In the genomic region with DNA sequence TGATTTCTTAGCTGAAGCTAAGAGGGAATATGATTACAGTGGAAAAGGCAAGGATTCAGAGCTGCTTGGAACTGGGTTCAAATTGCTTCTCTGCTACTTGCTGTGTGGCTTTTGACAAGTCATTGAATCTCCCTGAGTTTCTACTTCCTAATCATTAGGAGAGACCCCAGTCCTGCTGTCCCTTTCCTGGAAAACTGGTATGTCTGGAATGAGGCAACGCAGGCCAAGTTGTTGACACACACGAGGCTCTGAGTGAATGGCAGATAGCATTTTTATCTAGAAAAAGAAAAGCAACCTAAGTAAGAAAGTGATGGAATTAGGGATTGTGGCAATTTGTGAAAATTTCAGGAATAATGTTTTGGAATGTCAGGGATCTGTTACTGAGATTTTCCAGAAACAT, we compare ENCODE assay signal across 18 cellular contexts.
A peak's percentile ranks its signal among the peaks of the same experiment; 100 is the strongest.
DNase-seq lines count a peak whose midpoint lies in the region; ATAC-seq, FAIRE-seq and TF ChIP-seq lines count a peak whose summit lies in the region.
"Had no signal": no experiment of that assay in that cellular context is flagged by ENCODE, and none has a peak within 500 bp of the region (broad histone marks: within the 10 kb centered on the region; RNA-seq: fewer than 3 reads in every experiment).

No MANE protein-coding gene starts in this region.

- H4K20me1 ChIP-seq in OCI-LY3 (ENCODE audit: insufficient read depth, low read length), result no peaks in the 10 kb centered on the region; the same call in 1 of the 2 replicates
- H4K20me1 ChIP-seq: BLaER1 treated with 17β-estradiol and CSF1 and Interleukin-3, amounts not matched to agents 10 nM and 100 nM had no signal

- H2AFZ ChIP-seq in OCI-LY3 (ENCODE audit: low read depth, low read length), result no peak overlapping the region
- peak overlapping the region; percentile 27 for H2AFZ ChIP-seq in parathyroid adenoma

- H3K27me3 ChIP-seq in GM06990 (replicated peaks; ENCODE audit: control insufficient read depth, insufficient read depth, low read length) (no peaks in the 10 kb centered on the region), OCI-LY3 (ENCODE audit: low read depth, low read length) (peaks cover 52% of the 10 kb centered on the region), parathyroid adenoma (ENCODE audit: control insufficient read depth, insufficient read depth, low read length) (no peaks in the 10 kb centered on the region)

- FAIRE-seq in D721Med (lab: Jason Lieb, UNC), result no peak
- FAIRE-seq: G401.6 had no signal

- no peaks in the 10 kb centered on the region for H3K79me2 ChIP-seq in OCI-LY3 (ENCODE audit: low read length)
- no peaks in the 10 kb centered on the region for H3K79me2 ChIP-seq in parathyroid adenoma

- H3K36me3 ChIP-seq in GM06990 (ENCODE audit: control insufficient read depth, insufficient read depth, low read length), result no peaks in the 10 kb centered on the region
- no peaks in the 10 kb centered on the region for H3K36me3 ChIP-seq in OCI-LY3 (replicated peaks; ENCODE audit: low read depth, low read length)
- no peaks in the 10 kb centered on the region for H3K36me3 ChIP-seq in parathyroid adenoma (ENCODE audit: control insufficient read depth, insufficient read depth, low read length)
- H3K36me3 ChIP-seq: BLaER1 treated with 17β-estradiol and CSF1 and Interleukin-3, amounts not matched to agents 10 nM and 100 nM had no signal

- DNase-seq in GM06990 (ENCODE audit: extremely low read depth, insufficient read length), result no peak
- peak; percentile 4 for DNase-seq in coronary artery (ENCODE audit: low spot score)
- no peak for DNase-seq in D721Med (ENCODE audit: insufficient read length, low spot score)
- DNase-seq in SIG-M5 (lab: John Stamatoyannopoulos, UW), result no peak
- no peak for DNase-seq in activated CD4-positive, alpha-beta T cell treated with anti-CD3 and anti-CD28 coated beads for 4 hours
- DNase-seq: ACHN; CD4-positive, CD25-positive, alpha-beta regulatory T cell; DMS 273 treated with DMSO at 0.1 percent for 48 hours; GOT3; HCEC 1CT; HFFc6; IMR-90; KG1 had no signal

- no peak for ATAC-seq in GM18520 (IDR thresholded peaks at IDR 0.05; ENCODE audit: unreplicated experiment)

- H3K9me3 ChIP-seq in OCI-LY3 (ENCODE audit: insufficient read depth, low read length) (no peaks in the 10 kb centered on the region), parathyroid adenoma (ENCODE audit: control insufficient read depth, low read length) (no peaks in the 10 kb centered on the region)

- H3K4me3 ChIP-seq in GM06990 (replicated peaks; ENCODE audit: low read depth, low read length) (peak overlapping the region; percentile 12; the same call in 1 of the 2 replicates), OCI-LY3 (ENCODE audit: low read length) (no peak overlapping the region), coronary artery (no peak overlapping the region), parathyroid adenoma (ENCODE audit: low read depth, low read length) (no peak overlapping the region)
- H3K4me3 ChIP-seq: BLaER1 treated with 17β-estradiol and CSF1 and Interleukin-3, amounts not matched to agents 10 nM and 100 nM had no signal

- H3K9ac ChIP-seq in OCI-LY3 (ENCODE audit: low read length) (no peak overlapping the region), parathyroid adenoma (no peak overlapping the region)
- H3K9ac ChIP-seq: BLaER1 treated with 17β-estradiol and CSF1 and Interleukin-3, amounts not matched to agents 10 nM and 100 nM had no signal

- no peak for TF ChIP-seq CTCF in GM06990 (IDR thresholded peaks at IDR 0.05; ENCODE audit: insufficient read depth, low read length, poor library complexity, severe bottlenecking)
- no peak for TF ChIP-seq CTCF in OCI-LY3 (IDR thresholded peaks at IDR 0.05; ENCODE audit: low read depth, low read length)
- TF ChIP-seq CTCF in coronary artery (IDR thresholded peaks at IDR 0.05), result no peak
- TF ChIP-seq CTCF in parathyroid adenoma (IDR thresholded peaks at IDR 0.05), result no peak
- TF ChIP-seq CTCF in D721Med (IDR thresholded peaks at IDR 0.05; ENCODE audit: insufficient read depth, missing control alignments), result no peak

- H3K27ac ChIP-seq in OCI-LY3 (ENCODE audit: low read length) (no peak overlapping the region), coronary artery (no peak overlapping the region), parathyroid adenoma (no peak overlapping the region)
- H3K27ac ChIP-seq: BLaER1 treated with 17β-estradiol and CSF1 and Interleukin-3, amounts not matched to agents 10 nM and 100 nM had no signal

- H3K4me2 ChIP-seq in OCI-LY3 (ENCODE audit: low read length) (peak overlapping the region; percentile 44; the same call in 1 of the 2 replicates), parathyroid adenoma (ENCODE audit: low read length) (no peak overlapping the region)
- H3K4me2 ChIP-seq: BLaER1 treated with 17β-estradiol and CSF1 and Interleukin-3, amounts not matched to agents 10 nM and 100 nM had no signal

- H3K4me1 ChIP-seq in OCI-LY3 (ENCODE audit: low read length), result peaks cover 34% of the 10 kb centered on the region
- peaks cover 9% of the 10 kb centered on the region for H3K4me1 ChIP-seq in parathyroid adenoma
